8 cellular contexts compared by ENCODE assay signal in genomic region chr7:100516135-100516812, GRCh38. TPM values are rescaled to one million over a fixed set of nuclear protein-coding genes. Genes with fewer than 3 reads are reported as not detected.
DNase-seq lines count a peak whose midpoint lies in the region; ATAC-seq and TF ChIP-seq lines count a peak whose summit lies in the region.

No MANE protein-coding gene starts in this region.

- H3K4me1 ChIP-seq in naive thymus-derived CD4-positive, alpha-beta T cell (ENCODE audit: control insufficient read depth in 2 of 2, insufficient read depth in 2 of 2, low read length in 2 of 2) = peaks cover 23 to 29% of the 10 kb centered on the region in 2 donors

- no peaks in the 10 kb centered on the region for H3K36me3 Mint-ChIP-seq in naive thymus-derived CD4-positive, alpha-beta T cell

- H3K9me3 Mint-ChIP-seq in naive thymus-derived CD4-positive, alpha-beta T cell = no peaks in the 10 kb centered on the region

- in situ Hi-C loops in SK-MEL-5 (cut with HindIII; ENCODE audit: low pct_unique_long_range_greater_than_20kb, low sequenced_read_pairs) = no loop called here
- in situ Hi-C loops in brain microvascular endothelial cell (cut with HindIII; ENCODE audit: low pct_ligation_motif_present, low sequenced_read_pairs) = no loop called here

- H3K27ac ChIP-seq in brain microvascular endothelial cell = no peak overlapping the region
- H3K27ac ChIP-seq in naive thymus-derived CD4-positive, alpha-beta T cell (ENCODE audit: low read depth, low read length) = peak overlapping the region; percentile 52

- no peaks in the 10 kb centered on the region for H3K36me3 ChIP-seq in brain microvascular endothelial cell (replicated peaks)
- H3K36me3 ChIP-seq in naive thymus-derived CD4-positive, alpha-beta T cell (ENCODE audit: control insufficient read depth in 2 of 3, insufficient read depth in 3 of 3, low read length in 3 of 3) = no peaks in the 10 kb centered on the region

- POLR2A ChIA-PET in naive thymus-derived CD4-positive, alpha-beta T cell (lab: Charles Lee) = interaction anchor here (0.9 to 1.7 kb wide), 13 partner anchors 9 to 70 kb away, joined by 3 to 13 read pairs (median 3); partner anchors contain the start of genes AGFG2, FBXO24 and LRCH4

- ATAC-seq in naive thymus-derived CD4-positive, alpha-beta T cell = peak; percentile 89
- ATAC-seq in HG02623 (IDR thresholded peaks at IDR 0.05; ENCODE audit: unreplicated experiment) = no peak

- TF ChIP-seq CTCF in brain microvascular endothelial cell (IDR thresholded peaks at IDR 0.05; ENCODE audit: low read depth, low read length, missing control alignments) = no peak

- H3K9me3 ChIP-seq in naive thymus-derived CD4-positive, alpha-beta T cell (ENCODE audit: control insufficient read depth in 2 of 3, low read length in 3 of 3) = no peaks in the 10 kb centered on the region

- H3K27ac Mint-ChIP-seq in naive thymus-derived CD4-positive, alpha-beta T cell = peak overlapping the region; percentile 38 to 92 (median 81)

- peaks cover 0 to 3% (median 0%) of the 10 kb centered on the region in 5 donors for H3K27me3 Mint-ChIP-seq in naive thymus-derived CD4-positive, alpha-beta T cell

- DNase-seq in activated T-cell treated with anti-CD3 and anti-CD28 coated beads for 1 hour (ENCODE audit: low read depth) (peak; percentile 16), activated T-cell treated with anti-CD3 and anti-CD28 coated beads for 4 hours (no peak), SK-MEL-5 (ENCODE audit: low read depth, low spot score) (peak; percentile 68), brain microvascular endothelial cell (peak; percentile 82), RKO (ENCODE audit: low spot score) (no peak), DMS79 (lab: John Stamatoyannopoulos, UW) (no peak)
- peak in 7 of 9 donors; percentile 34 to 70 (median 55) for DNase-seq in naive thymus-derived CD4-positive, alpha-beta T cell

- intact Hi-C loops in naive thymus-derived CD4-positive, alpha-beta T cell (cut with micrococcal nuclease) = loop anchor here (1.0 to 2.0 kb wide), 6 partner anchors 23 to 43 kb away; partner anchors contain the start of genes AGFG2 (in 2 of the 2) and TSC22D4 (in 2 of the 2)

- peak overlapping the region; percentile 51 to 79 (median 74) for H3K4me3 Mint-ChIP-seq in naive thymus-derived CD4-positive, alpha-beta T cell

- CTCF ChIA-PET in naive thymus-derived CD4-positive, alpha-beta T cell (lab: Charles Lee) = interaction anchor here (0.6 to 1.6 kb wide), 7 partner anchors 17 to 52 kb away, joined by 3 to 13 read pairs (median 4); no protein-coding TSS in a partner anchor

- no peaks in the 10 kb centered on the region for H3K27me3 ChIP-seq in brain microvascular endothelial cell (replicated peaks)
- H3K27me3 ChIP-seq in naive thymus-derived CD4-positive, alpha-beta T cell (ENCODE audit: control insufficient read depth in 2 of 2, insufficient read depth in 2 of 2, low read length in 2 of 2) = no peaks in the 10 kb centered on the region

- H3K4me1 Mint-ChIP-seq in naive thymus-derived CD4-positive, alpha-beta T cell = peaks cover 23 to 55% (median 33%) of the 10 kb centered on the region in 7 donors

- H3K4me3 ChIP-seq in brain microvascular endothelial cell (ENCODE audit: low read depth, low read length) = no peak overlapping the region
- H3K4me3 ChIP-seq in naive thymus-derived CD4-positive, alpha-beta T cell (ENCODE audit: low read length) = peak overlapping the region; percentile 41

RNA-seq across cellular contexts. Expression of gene AGFG2, which starts 22.7 kb away (rescaled TPM):
- total RNA-seq in SK-MEL-5 (2014; rRNA removed; shearing (Covaris generic)) = 16.4 and 18.1 TPM in 2 replicates
- polyA plus RNA-seq in SK-MEL-5 (2015; cell fraction: cytosol; rRNA removed) = 21.0 and 28.9 TPM in 2 replicates
- polyA plus RNA-seq in SK-MEL-5 (2015; cell fraction: nucleus; rRNA removed) = 24.3 and 26.1 TPM in 2 replicates
- total RNA-seq in naive thymus-derived CD4-positive, alpha-beta T cell = 10 to 100 TPM; 15.8 to 42.4 (median 23.3) TPM
- polyA plus RNA-seq in naive thymus-derived CD4-positive, alpha-beta T cell = 1 to 10 TPM; 5.7 to 9.8 TPM

RNA-seq across cellular contexts. Expression of gene NYAP1, which starts 32.5 kb away (rescaled TPM):
- total RNA-seq in SK-MEL-5 (2014; rRNA removed; shearing (Covaris generic)) = 0.53 and 0.61 TPM in 2 replicates
- 0.63 and 0.71 TPM in 2 replicates for polyA plus RNA-seq in SK-MEL-5 (2015; cell fraction: cytosol; rRNA removed)
- polyA plus RNA-seq in SK-MEL-5 (2015; cell fraction: nucleus; rRNA removed) = 1.2 and 2.2 TPM in 2 replicates
- total RNA-seq in naive thymus-derived CD4-positive, alpha-beta T cell = under 1 TPM; 0.11 to 0.64 (median 0.44) TPM
- polyA plus RNA-seq in naive thymus-derived CD4-positive, alpha-beta T cell = not detected

RNA-seq across cellular contexts. Expression of gene TSC22D4, which starts 37.3 kb away (rescaled TPM):
- 64.3 and 67.0 TPM in 2 replicates for total RNA-seq in SK-MEL-5 (2014; rRNA removed; shearing (Covaris generic))
- 84.4 and 98.4 TPM in 2 replicates for polyA plus RNA-seq in SK-MEL-5 (2015; cell fraction: cytosol; rRNA removed)
- 54.6 and 55.6 TPM in 2 replicates for polyA plus RNA-seq in SK-MEL-5 (2015; cell fraction: nucleus; rRNA removed)
- total RNA-seq in naive thymus-derived CD4-positive, alpha-beta T cell = 100 to 1,000 TPM in 4 of 5 experiments, 10 to 100 TPM in 1; 75.6 to 124 (median 115) TPM
- polyA plus RNA-seq in naive thymus-derived CD4-positive, alpha-beta T cell = 10 to 100 TPM; 23.7 to 30.1 TPM

RNA-seq across cellular contexts. Expression of gene SPACDR, which starts 52.2 kb away (rescaled TPM):
- total RNA-seq in SK-MEL-5 (2014; rRNA removed; shearing (Covaris generic)) = not detected in 2 replicates
- not detected in 2 replicates for polyA plus RNA-seq in SK-MEL-5 (2015; cell fraction: cytosol; rRNA removed)
- polyA plus RNA-seq in SK-MEL-5 (2015; cell fraction: nucleus; rRNA removed) = 0.67 TPM in 1 of 2 replicates, not detected in the other
- total RNA-seq in naive thymus-derived CD4-positive, alpha-beta T cell = 1 to 10 TPM; 1.6 to 7.8 (median 2.2) TPM
- polyA plus RNA-seq in naive thymus-derived CD4-positive, alpha-beta T cell = under 1 TPM in 1 of 2 donors, not detected in 1; 0.85 TPM

RNA-seq across cellular contexts. Expression of gene SAP25, which starts 57.4 kb away (rescaled TPM):
- 0.21 and 0.48 TPM in 2 replicates for total RNA-seq in SK-MEL-5 (2014; rRNA removed; shearing (Covaris generic))
- 1.1 and 1.9 TPM in 2 replicates for polyA plus RNA-seq in SK-MEL-5 (2015; cell fraction: cytosol; rRNA removed)
- 9.2 and 18.0 TPM in 2 replicates for polyA plus RNA-seq in SK-MEL-5 (2015; cell fraction: nucleus; rRNA removed)
- 100 to 1,000 TPM in 2 of 5 experiments, 10 to 100 TPM in 3; 29.1 to 174 (median 71.3) TPM for total RNA-seq in naive thymus-derived CD4-positive, alpha-beta T cell
- under 1 TPM in 1 of 2 donors, not detected in 1; 0.48 TPM for polyA plus RNA-seq in naive thymus-derived CD4-positive, alpha-beta T cell

Comparison
In these comparisons a context has a peak if more than half of its experiments do, and no peak if none do; other contexts are left out.
1. DNase-seq: peak in activated T-cell treated with anti-CD3 and anti-CD28 coated beads for 1 hour (single experiment), SK-MEL-5 (single experiment), brain microvascular endothelial cell (single experiment) and naive thymus-derived CD4-positive, alpha-beta T cell (7 of 9); none in activated T-cell treated with anti-CD3 and anti-CD28 coated beads for 4 hours (single experiment), RKO (single experiment) and DMS79 (single experiment).